ENCODE assay signal across 13 cellular contexts in genomic region chr18:22551536-22552151, GRCh38.
A peak's percentile ranks its signal among the peaks of the same experiment; 100 is the strongest.
DNase-seq lines count a peak whose midpoint lies in the region; TF ChIP-seq lines count a peak whose summit lies in the region.
"Had no signal": no experiment of that assay in that cellular context is flagged by ENCODE, and none has a peak within 500 bp of the region (broad histone marks: within the 10 kb centered on the region; RNA-seq: fewer than 3 reads in every experiment).

No MANE protein-coding gene starts in this region.

- DNase-seq in HS-5 (ENCODE audit: low read depth): peak; percentile 92
- DNase-seq in astrocyte of the hippocampus (ENCODE audit: low read depth, low spot score): peak; percentile 95
- peak; percentile 89 for DNase-seq in iris pigment epithelial cell (ENCODE audit: low read depth)
- DNase-seq in middle frontal gyrus (ENCODE audit: extremely low spot score, low spot score): no peak
- DNase-seq in HuH-7.5 (ENCODE audit: low spot score): no peak
- no peak for DNase-seq in mesothelial cell of epicardium (ENCODE audit: low spot score in 2 of 2, unreplicated experiment in 2 of 2)
- DNase-seq in NCI-H1417 treated with DMSO at 0.1 percent for 48 hours (lab: John Stamatoyannopoulos, UW): no peak
- DNase-seq: activated CD8-positive, alpha-beta memory T cell treated with anti-CD3 and anti-CD28 coated beads, Interleukin-2, amount 10 ng/mL, durations not matched to agents 7 days and 5 days; gastrocnemius medialis; NCI-H1092 treated with DMSO at 0.1 percent for 48 hours; retina had no signal

- peaks cover 13% of the 10 kb centered on the region for H3K9me3 Mint-ChIP-seq in mesothelial cell of epicardium

- H3K36me3 ChIP-seq in ACC112 (ENCODE audit: insufficient read depth, low read length): no peaks in the 10 kb centered on the region
- H3K36me3 ChIP-seq: gastrocnemius medialis had no signal

- no peaks in the 10 kb centered on the region; the same call in 1 of the 2 replicates for H3K27me3 ChIP-seq in ACC112 (ENCODE audit: insufficient read depth, low read length)
- H3K27me3 ChIP-seq: gastrocnemius medialis had no signal

- H3K36me3 Mint-ChIP-seq in mesothelial cell of epicardium: no peaks in the 10 kb centered on the region
- H3K36me3 Mint-ChIP-seq: activated CD8-positive, alpha-beta memory T cell treated with anti-CD3 and anti-CD28 coated beads, Interleukin-2, amount 10 ng/mL, durations not matched to agents 7 days and 5 days had no signal

- peak overlapping the region; percentile 2 for H2AFZ ChIP-seq in ACC112 (ENCODE audit: low read length, unreplicated experiment)

- TF ChIP-seq CTCF in mesothelial cell of epicardium (IDR thresholded peaks at IDR 0.05; ENCODE audit: unreplicated experiment): no peak

- peaks cover 16% of the 10 kb centered on the region for H3K4me1 Mint-ChIP-seq in mesothelial cell of epicardium
- H3K4me1 Mint-ChIP-seq: activated CD8-positive, alpha-beta memory T cell treated with anti-CD3 and anti-CD28 coated beads, Interleukin-2, amount 10 ng/mL, durations not matched to agents 7 days and 5 days; B cell had no signal

- peak overlapping the region; percentile 16; the same call in 1 of the 2 replicates for H3K4me3 ChIP-seq in ACC112 (ENCODE audit: low read depth, low read length)
- H3K4me3 ChIP-seq: gastrocnemius medialis had no signal

- H3K27ac Mint-ChIP-seq in mesothelial cell of epicardium: no peak overlapping the region
- H3K27ac Mint-ChIP-seq: activated CD8-positive, alpha-beta memory T cell treated with anti-CD3 and anti-CD28 coated beads, Interleukin-2, amount 10 ng/mL, durations not matched to agents 7 days and 5 days; B cell had no signal

- no peak overlapping the region for H3K4me3 Mint-ChIP-seq in mesothelial cell of epicardium
- H3K4me3 Mint-ChIP-seq: activated CD8-positive, alpha-beta memory T cell treated with anti-CD3 and anti-CD28 coated beads, Interleukin-2, amount 10 ng/mL, durations not matched to agents 7 days and 5 days; B cell had no signal

- no peaks in the 10 kb centered on the region for H3K27me3 Mint-ChIP-seq in mesothelial cell of epicardium (ENCODE audit: low read depth)

- peaks cover 34% of the 10 kb centered on the region for H3K4me1 ChIP-seq in ACC112 (ENCODE audit: control insufficient read depth, insufficient read depth, low read length, unreplicated experiment)
- H3K4me1 ChIP-seq: gastrocnemius medialis had no signal

- H3K27ac ChIP-seq in ACC112 (ENCODE audit: low read depth, low read length): peak overlapping the region; percentile 96
- H3K27ac ChIP-seq: gastrocnemius medialis had no signal

- no peaks in the 10 kb centered on the region for H3K79me2 ChIP-seq in ACC112 (ENCODE audit: control insufficient read depth, insufficient read depth, low read length, unreplicated experiment)

Comparison
In these comparisons a context has a peak if more than half of its experiments do, and no peak if none do; other contexts are left out.
1. DNase-seq: peak in HS-5 (single experiment), astrocyte of the hippocampus (single experiment) and iris pigment epithelial cell (single experiment); none in middle frontal gyrus (single experiment), HuH-7.5 (single experiment), mesothelial cell of epicardium (0 of 2) and NCI-H1417 treated with DMSO at 0.1 percent for 48 hours (single experiment).